Comparison of ENCODE assay signal across 32 cellular contexts in genomic region chr17:45397796-45398195, GRCh38.
"Had no signal": no experiment of that assay in that cellular context is flagged by ENCODE, and none has a peak within 500 bp of the region (broad histone marks: within the 10 kb centered on the region; RNA-seq: fewer than 3 reads in every experiment).

No MANE protein-coding gene starts in this region.

- H2AFZ ChIP-seq: PC-9 had no signal

- H3K4me3 Mint-ChIP-seq: activated CD4-positive, alpha-beta T cell treated with anti-CD3 and anti-CD28 coated beads for 36 hours; activated CD4-positive, alpha-beta T cell treated with anti-CD3 and anti-CD28 coated beads, Interleukin-2, amount 10 ng/mL, durations not matched to agents 7 days and 5 days; activated CD8-positive, alpha-beta T cell treated with anti-CD3 and anti-CD28 coated beads, Interleukin-2, amount 10 ng/mL, durations not matched to agents 7 days and 5 days; activated naive CD8-positive, alpha-beta T cell treated with anti-CD3 and anti-CD28 coated beads, Interleukin-2, amount 10 ng/mL, durations not matched to agents 7 days and 5 days; central memory CD8-positive, alpha-beta T cell; T-helper 1 cell treated with Interleukin-12 subunit alpha and Interleukin-12 subunit beta and Interleukin-4 antibody, amounts not matched to agents 30 μg/mL and 1 μg/mL, for 36 hours; T-helper 2 cell treated with Interferon-gamma antibody and Interleukin-4, amounts not matched to agents 5 μg/mL and 100 μg/mL, for 36 hours; WTC11 had no signal

- DNase-seq: activated CD4-positive, alpha-beta T cell treated with anti-CD3 and anti-CD28 coated beads for 36 hours; activated CD4-positive, alpha-beta T cell treated with anti-CD3 and anti-CD28 coated beads, Interleukin-2, amount 10 ng/mL, durations not matched to agents 7 days and 5 days; activated CD4-positive, alpha-beta T cell treated with anti-CD3 and anti-CD28 coated beads, Interleukin-2, amount 50 U/mL, for 48 hours; activated CD8-positive, alpha-beta T cell treated with anti-CD3 and anti-CD28 coated beads, Interleukin-2, amount 10 ng/mL, durations not matched to agents 7 days and 5 days; activated effector memory CD4-positive, alpha-beta T cell treated with Interleukin-2 at 50 U/mL for 16 hours; activated naive CD4-positive, alpha-beta T cell treated with anti-CD3 and anti-CD28 coated beads, Interleukin-2, amount 50 U/mL, for 16 hours; activated naive CD8-positive, alpha-beta T cell treated with anti-CD3 and anti-CD28 coated beads, Interleukin-2, amount 10 ng/mL, durations not matched to agents 7 days and 5 days; activated T-cell treated with anti-CD3 and anti-CD28 coated beads, Interleukin-2, amount 50 U/mL, for 48 hours; amygdala; Karpas-422; KBM-7; NCI-H1105 treated with DMSO at 0.1 percent for 48 hours; NCI-H1436; NCI-H1694; NCI-H1930; NCI-H2081 treated with DMSO at 0.1 percent for 48 hours; NCI-H226; NCI-H446 treated with DMSO at 0.1 percent for 48 hours; NCI-H524; PC-9; SHP77; SK-N-SH had no signal

- H3K4me2 ChIP-seq: PC-9, SK-N-SH had no signal

- H3K4me1 ChIP-seq: ascending aorta had no signal

- FAIRE-seq: RCC 7860, TTC549 had no signal

- H3K27ac Mint-ChIP-seq: activated CD4-positive, alpha-beta T cell treated with anti-CD3 and anti-CD28 coated beads, Interleukin-2, amount 10 ng/mL, durations not matched to agents 7 days and 5 days; activated CD8-positive, alpha-beta T cell treated with anti-CD3 and anti-CD28 coated beads, Interleukin-2, amount 10 ng/mL, durations not matched to agents 7 days and 5 days; T-helper 1 cell treated with Interleukin-12 subunit alpha and Interleukin-12 subunit beta and Interleukin-4 antibody, amounts not matched to agents 30 μg/mL and 1 μg/mL, for 36 hours; T-helper 2 cell treated with Interferon-gamma antibody and Interleukin-4, amounts not matched to agents 5 μg/mL and 100 μg/mL, for 36 hours had no signal

- H3K27me3 Mint-ChIP-seq: activated CD4-positive, alpha-beta T cell treated with anti-CD3 and anti-CD28 coated beads for 36 hours; activated CD4-positive, alpha-beta T cell treated with anti-CD3 and anti-CD28 coated beads, Interleukin-2, amount 10 ng/mL, durations not matched to agents 7 days and 5 days; activated naive CD8-positive, alpha-beta T cell treated with anti-CD3 and anti-CD28 coated beads, Interleukin-2, amount 10 ng/mL, durations not matched to agents 7 days and 5 days; central memory CD8-positive, alpha-beta T cell had no signal

- H3K4me1 Mint-ChIP-seq: activated CD4-positive, alpha-beta T cell treated with anti-CD3 and anti-CD28 coated beads for 36 hours; activated CD4-positive, alpha-beta T cell treated with anti-CD3 and anti-CD28 coated beads, Interleukin-2, amount 10 ng/mL, durations not matched to agents 7 days and 5 days; central memory CD8-positive, alpha-beta T cell had no signal

- H3K9me3 Mint-ChIP-seq: activated CD4-positive, alpha-beta T cell treated with anti-CD3 and anti-CD28 coated beads, Interleukin-2, amount 10 ng/mL, durations not matched to agents 7 days and 5 days; activated naive CD8-positive, alpha-beta T cell treated with anti-CD3 and anti-CD28 coated beads, Interleukin-2, amount 10 ng/mL, durations not matched to agents 7 days and 5 days; central memory CD8-positive, alpha-beta T cell; T-helper 1 cell treated with Interleukin-12 subunit alpha and Interleukin-12 subunit beta and Interleukin-4 antibody, amounts not matched to agents 30 μg/mL and 1 μg/mL, for 36 hours; T-helper 2 cell treated with Interferon-gamma antibody and Interleukin-4, amounts not matched to agents 5 μg/mL and 100 μg/mL, for 36 hours; WTC11 had no signal

- H3K9ac ChIP-seq: SK-N-SH had no signal

- H3K27me3 ChIP-seq: ascending aorta, cardiac muscle cell had no signal

- H3K27ac ChIP-seq: ascending aorta, cardiac muscle cell, PC-9, SJSA1 had no signal

- H3K4me3 ChIP-seq: ascending aorta, cardiac muscle cell, PC-9, SJSA1 had no signal

- ATAC-seq: activated CD4-positive, alpha-beta T cell treated with anti-CD3 and anti-CD28 coated beads for 36 hours; activated CD4-positive, CD25-positive, alpha-beta regulatory T cell treated with anti-CD3 and anti-CD28 coated beads, Interleukin-2, amount 50 U/mL, for 24 hours; activated CD8-positive, alpha-beta T cell treated with anti-CD3 and anti-CD28 coated beads, Interleukin-2, amount 10 ng/mL, durations not matched to agents 7 days and 5 days; WTC11 had no signal

- H3K36me3 ChIP-seq: cardiac muscle cell, SJSA1 had no signal

- H3K9me3 ChIP-seq: ascending aorta, SJSA1, SK-N-SH had no signal
